In genomic region chr5:34580983-34581382, GRCh38 we compare ENCODE assay signal across 30 cellular contexts.
DNase-seq lines count a peak whose midpoint lies in the region; ATAC-seq and TF ChIP-seq lines count a peak whose summit lies in the region.
"Had no signal": no experiment of that assay in that cellular context is flagged by ENCODE, and none has a peak within 500 bp of the region (broad histone marks: within the 10 kb centered on the region; RNA-seq: fewer than 3 reads in every experiment).

No MANE protein-coding gene starts in this region.

- peaks cover 19% of the 10 kb centered on the region for H3K4me1 Mint-ChIP-seq in nephron
- H3K4me1 Mint-ChIP-seq: CD4-positive, alpha-beta memory T cell had no signal

- ATAC-seq in GM19351 (IDR thresholded peaks at IDR 0.05; ENCODE audit: unreplicated experiment) (no peak), HG02642 (IDR thresholded peaks at IDR 0.05; ENCODE audit: poor library complexity, unreplicated experiment) (no peak)
- ATAC-seq: activated CD4-positive, CD25-positive, alpha-beta regulatory T cell treated with anti-CD3 and anti-CD28 coated beads, Interleukin-2, amount 50 U/mL, for 24 hours; left ventricle myocardium superior; psoas muscle; T-helper 17 cell had no signal

- DNase-seq in LHCN-M2 (ENCODE audit: low read depth) (peak; percentile 77), NCI-H748 treated with DMSO at 0.1 percent for 48 hours (lab: John Stamatoyannopoulos, UW) (peak; percentile 45), choroid plexus epithelial cell (ENCODE audit: low read depth) (peak; percentile 26), HuH-7 (ENCODE audit: low spot score) (no peak), coronary artery (ENCODE audit: low spot score) (no peak)
- DNase-seq: activated CD4-positive, alpha-beta memory T cell treated with anti-CD3 and anti-CD28 coated beads, Interleukin-2, amount 10 ng/mL, durations not matched to agents 7 days and 5 days; activated CD8-positive, alpha-beta memory T cell treated with anti-CD3 and anti-CD28 coated beads, Interleukin-2, amount 50 U/mL, for 4 hours; activated naive CD4-positive, alpha-beta T cell treated with Interleukin-2 at 50 U/mL for 16 hours; brain microvascular endothelial cell; CD4-positive, alpha-beta memory T cell; DND-41; GF-D8; islet precursor cell; left ventricle myocardium superior; mesendoderm; NCI-H187 treated with DMSO at 0.1 percent for 48 hours; NCI-H774; OCI-M1; psoas muscle; sigmoid colon; stimulated activated CD4-positive, alpha-beta T cell treated with anti-CD3 and anti-CD28 coated beads, Interleukin-4, amount 100 ng/mL, for 24 hours; T-helper 17 cell had no signal

- TF ChIP-seq CTCF in choroid plexus epithelial cell (conservative IDR thresholded peaks at IDR 0.05; ENCODE audit: low read depth, low read length) (no peak), nephron (IDR thresholded peaks at IDR 0.05; ENCODE audit: unreplicated experiment in 3 of 3) (no peak), coronary artery (IDR thresholded peaks at IDR 0.05) (no peak)

- H3K9me3 Mint-ChIP-seq in nephron, result peaks cover 8% of the 10 kb centered on the region
- H3K9me3 Mint-ChIP-seq: activated CD4-positive, alpha-beta memory T cell treated with anti-CD3 and anti-CD28 coated beads, Interleukin-2, amount 10 ng/mL, durations not matched to agents 7 days and 5 days; activated T-helper 1 cell treated with anti-CD3 and anti-CD28 coated beads, Interleukin-12 subunit alpha, Interleukin-12 subunit beta, Interleukin-2, Interleukin-4 antibody, amounts not matched to agents 30 ng/mL and 10 ng/mL and 1 ng/mL, durations not matched to agents 14 hours and 24 hours and 36 hours; IgD-negative memory B cell had no signal

- H3K36me3 Mint-ChIP-seq in nephron (ENCODE audit: low read depth), result no peaks in the 10 kb centered on the region
- H3K36me3 Mint-ChIP-seq: CD4-positive, alpha-beta memory T cell; IgD-negative memory B cell had no signal

- H3K4me3 ChIP-seq in choroid plexus epithelial cell (ENCODE audit: low read depth, low read length) (no peak overlapping the region), coronary artery (no peak overlapping the region)
- H3K4me3 ChIP-seq: psoas muscle, sigmoid colon, SK-N-MC, tibial nerve had no signal

- no peak overlapping the region for H3K4me3 Mint-ChIP-seq in nephron
- H3K4me3 Mint-ChIP-seq: activated CD4-positive, alpha-beta memory T cell treated with anti-CD3 and anti-CD28 coated beads, Interleukin-2, amount 10 ng/mL, durations not matched to agents 7 days and 5 days; activated T-helper 1 cell treated with anti-CD3 and anti-CD28 coated beads, Interleukin-12 subunit alpha, Interleukin-12 subunit beta, Interleukin-2, Interleukin-4 antibody, amounts not matched to agents 30 ng/mL and 10 ng/mL and 1 ng/mL, durations not matched to agents 14 hours and 24 hours and 36 hours; CD4-positive, alpha-beta memory T cell; IgD-negative memory B cell; T-helper 17 cell had no signal

- no peak overlapping the region for H3K27ac ChIP-seq in coronary artery
- H3K27ac ChIP-seq: brain microvascular endothelial cell, psoas muscle, sigmoid colon, SK-N-MC, tibial nerve had no signal

- peaks cover 4% of the 10 kb centered on the region for H3K27me3 Mint-ChIP-seq in nephron (ENCODE audit: low read depth)
- H3K27me3 Mint-ChIP-seq: activated CD4-positive, alpha-beta memory T cell treated with anti-CD3 and anti-CD28 coated beads, Interleukin-2, amount 10 ng/mL, durations not matched to agents 7 days and 5 days had no signal

- peak overlapping the region; percentile 22 to 77 (median 33) for H3K27ac Mint-ChIP-seq in nephron
- H3K27ac Mint-ChIP-seq: activated CD4-positive, alpha-beta memory T cell treated with anti-CD3 and anti-CD28 coated beads, Interleukin-2, amount 10 ng/mL, durations not matched to agents 7 days and 5 days; activated T-helper 1 cell treated with anti-CD3 and anti-CD28 coated beads, Interleukin-12 subunit alpha, Interleukin-12 subunit beta, Interleukin-2, Interleukin-4 antibody, amounts not matched to agents 30 ng/mL and 10 ng/mL and 1 ng/mL, durations not matched to agents 14 hours and 24 hours and 36 hours; CD4-positive, alpha-beta memory T cell; IgD-negative memory B cell; T-helper 17 cell had no signal

Comparison
In these comparisons a context has a peak if more than half of its experiments do, and no peak if none do; other contexts are left out.
1. DNase-seq: peak in LHCN-M2 (single experiment), NCI-H748 treated with DMSO at 0.1 percent for 48 hours (single experiment) and choroid plexus epithelial cell (single experiment); none in HuH-7 (single experiment) and coronary artery (single experiment).